Comparison of ENCODE assay signal across 1 cellular context in genomic region chrX:53074987-53075386, GRCh38.
TF ChIP-seq lines count a peak whose summit lies in the region.

No MANE protein-coding gene starts in this region.

TF ChIP-seq in GM23338, 12 proteins besides CTCF, POLR2A, EP300 and RAD21:
- no peak for TF ChIP-seq ZNF462 (CRISPR knock-in tag; IDR thresholded peaks at IDR 0.05)
- no peak for TF ChIP-seq CREB1 (CRISPR knock-in tag; IDR thresholded peaks at IDR 0.05; ENCODE audit: low read depth)
- TF ChIP-seq JUNB (IDR thresholded peaks at IDR 0.05; ENCODE audit: unreplicated experiment) = no peak
- no peak for TF ChIP-seq REST (IDR thresholded peaks at IDR 0.05; ENCODE audit: unreplicated experiment)
- TF ChIP-seq ZNF114 (CRISPR knock-in tag; IDR thresholded peaks at IDR 0.05) = no peak
- no peak for TF ChIP-seq EZH2 (IDR thresholded peaks at IDR 0.05; ENCODE audit: low read depth, unreplicated experiment)
- no peak for TF ChIP-seq POLR2AphosphoS5 (IDR thresholded peaks at IDR 0.05; ENCODE audit: low read depth)
- no peak for TF ChIP-seq STAT1 (IDR thresholded peaks at IDR 0.05; ENCODE audit: unreplicated experiment)
- no peak for TF ChIP-seq ETS1 (IDR thresholded peaks at IDR 0.05)
TF ChIP-seq in GM23338: peak in this region for 0.
